8 cellular contexts compared by ENCODE assay signal in the genomic region with DNA sequence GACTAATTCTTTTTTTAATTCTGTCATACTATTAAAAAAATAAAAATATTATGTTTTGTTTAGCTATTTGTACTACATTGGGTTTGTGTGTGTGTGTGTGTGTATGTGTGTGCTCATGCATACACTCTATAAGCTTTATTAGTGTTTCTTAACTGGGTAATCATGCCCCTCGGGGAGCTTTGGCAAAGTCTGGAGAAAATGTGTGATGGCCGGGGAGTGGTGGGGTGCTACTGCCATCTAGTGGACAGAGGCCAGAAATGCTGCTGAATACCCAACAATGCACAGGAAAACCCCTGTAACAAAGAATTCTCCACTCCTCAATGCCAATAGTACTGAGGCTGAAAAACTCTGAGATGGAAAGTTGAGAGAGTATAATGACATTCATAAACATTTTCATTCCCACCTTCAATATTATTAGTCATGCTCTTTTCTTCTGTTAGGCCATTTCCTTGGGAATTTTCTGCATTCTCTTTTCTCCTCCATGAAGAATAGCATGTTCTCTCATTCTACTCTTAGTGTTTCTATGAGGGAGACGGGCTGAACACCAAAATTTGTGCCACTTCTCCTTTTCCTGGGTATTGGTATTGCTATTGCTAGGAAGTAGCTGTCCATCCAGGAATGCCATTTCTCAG.
DNase-seq lines count a peak whose midpoint lies in the region; ATAC-seq and TF ChIP-seq lines count a peak whose summit lies in the region.

No MANE protein-coding gene starts in this region.

- H4K20me1 ChIP-seq in DOHH2 (ENCODE audit: control insufficient read depth, insufficient read depth, low read depth, low read length) = no peaks in the 10 kb centered on the region

- no peak overlapping the region for H3K27ac ChIP-seq in DOHH2 (ENCODE audit: low read depth, low read length)
- no peak overlapping the region for H3K27ac ChIP-seq in SJCRH30
- H3K27ac ChIP-seq in trophoblast cell (ENCODE audit: low read depth, low read length) = no peak overlapping the region
- no peak overlapping the region for H3K27ac ChIP-seq in upper lobe of right lung

- H3K9ac ChIP-seq in trophoblast cell (ENCODE audit: low read length) = no peak overlapping the region

- TF ChIP-seq CTCF in DOHH2 (IDR thresholded peaks at IDR 0.05; ENCODE audit: low read depth, low read length, poor library complexity, severe bottlenecking) = peak; percentile 85
- TF ChIP-seq CTCF in upper lobe of right lung (IDR thresholded peaks at IDR 0.05) = peak; percentile 96

- no peak overlapping the region for H4K91ac ChIP-seq in trophoblast cell (ENCODE audit: low read depth, low read length)

- H3F3A ChIP-seq in DOHH2 (ENCODE audit: control insufficient read depth, insufficient read depth) = no peaks in the 10 kb centered on the region

- no peaks in the 10 kb centered on the region; the same call in 1 of the 2 replicates for H3K36me3 ChIP-seq in DOHH2 (ENCODE audit: control insufficient read depth, low read length)
- no peaks in the 10 kb centered on the region for H3K36me3 ChIP-seq in SJCRH30
- H3K36me3 ChIP-seq in trophoblast cell (ENCODE audit: control insufficient read depth in 1 of 2, insufficient read depth in 2 of 2, low read length in 2 of 2) = no peaks in the 10 kb centered on the region
- H3K36me3 ChIP-seq in upper lobe of right lung = peaks cover 5% of the 10 kb centered on the region

- no peaks in the 10 kb centered on the region for H3K9me2 ChIP-seq in DOHH2 (replicated peaks; ENCODE audit: control insufficient read depth, low read length)

- no peak overlapping the region for H2AK5ac ChIP-seq in trophoblast cell (ENCODE audit: low read length)

- H2BK120ac ChIP-seq in trophoblast cell (ENCODE audit: insufficient read depth, low read length, poor library complexity) = no peak overlapping the region

- no peaks in the 10 kb centered on the region for H3K4me1 ChIP-seq in DOHH2 (ENCODE audit: control insufficient read depth, low read length)
- peaks cover 6% of the 10 kb centered on the region; the same call in 1 of the 2 replicates for H3K4me1 ChIP-seq in SJCRH30
- no peaks in the 10 kb centered on the region for H3K4me1 ChIP-seq in trophoblast cell (ENCODE audit: control insufficient read depth in 1 of 2, insufficient read depth in 2 of 2, low read length in 2 of 2)
- peaks cover 5% of the 10 kb centered on the region for H3K4me1 ChIP-seq in upper lobe of right lung

- H3K18ac ChIP-seq in trophoblast cell (ENCODE audit: low read length) = no peak overlapping the region

- no peaks in the 10 kb centered on the region for H3K27me3 ChIP-seq in DOHH2 (ENCODE audit: control insufficient read depth, low read length)
- no peaks in the 10 kb centered on the region for H3K27me3 ChIP-seq in SJCRH30
- H3K27me3 ChIP-seq in trophoblast cell (ENCODE audit: insufficient read depth, low read length) = no peaks in the 10 kb centered on the region
- H3K27me3 ChIP-seq in upper lobe of right lung = no peaks in the 10 kb centered on the region

- intact Hi-C loops in upper lobe of right lung (cut with DNase I) = no loop called here

- H2AFZ ChIP-seq in trophoblast cell (ENCODE audit: insufficient read depth, low read length, poor library complexity) = no peak overlapping the region

- H3K23ac ChIP-seq in trophoblast cell (ENCODE audit: low read length) = no peak overlapping the region

- ATAC-seq in GM21619 (IDR thresholded peaks at IDR 0.05; ENCODE audit: unreplicated experiment) = peak; percentile 88
- ATAC-seq in upper lobe of right lung = peak; percentile 98

- no peak overlapping the region for H2BK12ac ChIP-seq in trophoblast cell (ENCODE audit: low read length)

- no peak overlapping the region for H3K14ac ChIP-seq in trophoblast cell (ENCODE audit: low read length)

- H3K79me2 ChIP-seq in DOHH2 (ENCODE audit: control insufficient read depth, low read length) = no peaks in the 10 kb centered on the region
- H3K79me2 ChIP-seq in trophoblast cell (ENCODE audit: control insufficient read depth, insufficient read depth, low read length, poor library complexity) = no peaks in the 10 kb centered on the region

- peak; percentile 41 for DNase-seq in KG1 (lab: John Stamatoyannopoulos, UW)
- peak; percentile 47 to 84 for DNase-seq in SJCRH30
- peak; percentile 7 to 38 (median 20) for DNase-seq in activated naive CD4-positive, alpha-beta T cell (lab: John Stamatoyannopoulos, UW)
- peak; percentile 72 for DNase-seq in glomerular visceral epithelial cell (ENCODE audit: extremely low spot score)
- peak; percentile 42 to 75 for DNase-seq in trophoblast cell
- DNase-seq in upper lobe of right lung = peak; percentile 66

- H3K4me2 ChIP-seq in DOHH2 (ENCODE audit: low read length) (no peak overlapping the region), trophoblast cell (ENCODE audit: low read length) (no peak overlapping the region)

- H3K79me1 ChIP-seq in trophoblast cell (ENCODE audit: low read length) = no peaks in the 10 kb centered on the region

- no peak overlapping the region for H2BK5ac ChIP-seq in trophoblast cell (ENCODE audit: low read depth, low read length, poor library complexity)

- no peak overlapping the region for H4K12ac ChIP-seq in trophoblast cell (ENCODE audit: low read depth, low read length)

- H3K9me3 ChIP-seq in DOHH2 (ENCODE audit: control insufficient read depth, insufficient read depth, low read length) = no peaks in the 10 kb centered on the region
- H3K9me3 ChIP-seq in SJCRH30 (replicated peaks) = no peaks in the 10 kb centered on the region
- no peaks in the 10 kb centered on the region for H3K9me3 ChIP-seq in trophoblast cell (ENCODE audit: insufficient read depth, low read depth, low read length)
- H3K9me3 ChIP-seq in upper lobe of right lung = peaks cover 13% of the 10 kb centered on the region

- no CpG with 5 or more reads among the region's 3 CpGs for WGBS in trophoblast cell (ENCODE audit: extremely low coverage, insufficient coverage, insufficient read length)

- no peak overlapping the region for H3K4ac ChIP-seq in trophoblast cell (ENCODE audit: low read depth, low read length)

- H3K4me3 ChIP-seq in DOHH2 (ENCODE audit: low read length) (no peak overlapping the region), SJCRH30 (no peak overlapping the region), trophoblast cell (ENCODE audit: low read depth, low read length) (no peak overlapping the region), upper lobe of right lung (no peak overlapping the region)

- no peak overlapping the region for H4K8ac ChIP-seq in trophoblast cell (ENCODE audit: low read depth, low read length)

Comparison
In these comparisons a context has a peak if more than half of its experiments do, and no peak if none do; other contexts are left out.
1. DNase-seq: peak in every context shown above with its lines; median percentile 72 in glomerular visceral epithelial cell; 66 in upper lobe of right lung; 66 in SJCRH30; 58 in trophoblast cell; 41 in KG1; 20 in activated naive CD4-positive, alpha-beta T cell.